Comparison of ENCODE assay signal across 8 cellular contexts in genomic region chr7:76397409-76398183, GRCh38. TPM values are rescaled to one million over a fixed set of nuclear protein-coding genes. Genes with fewer than 3 reads are reported as not detected.
A peak's percentile ranks its signal among the peaks of the same experiment; 100 is the strongest.
DNase-seq lines count a peak whose midpoint lies in the region; ATAC-seq and TF ChIP-seq lines count a peak whose summit lies in the region.

No MANE protein-coding gene starts in this region.

- H3K4me1 Mint-ChIP-seq in T-helper 1 cell treated with Interleukin-12 subunit alpha and Interleukin-12 subunit beta and Interleukin-4 antibody, amounts not matched to agents 30 μg/mL and 1 μg/mL, for 36 hours (ENCODE audit: low read depth): peaks cover 14% of the 10 kb centered on the region

- H3K27ac ChIP-seq in spleen: peak overlapping the region in 4 of 8 donors; percentile 38 to 77 (median 61)

- H3K9me3 Mint-ChIP-seq in T-helper 1 cell treated with Interleukin-12 subunit alpha and Interleukin-12 subunit beta and Interleukin-4 antibody, amounts not matched to agents 30 μg/mL and 1 μg/mL, for 36 hours: no peaks in the 10 kb centered on the region

- WGBS in spleen, 5 donors: 15 to 26% (median 16%) methylated on average over 29 to 45 of the region's 45 CpGs

- TF ChIP-seq CTCF in spleen (IDR thresholded peaks at IDR 0.05 in 8 of 11, conservative IDR thresholded peaks at IDR 0.05 in 3 of 11): peak in 1 of 11 experiments; percentile 7

- no peak for ATAC-seq in GM21528 (IDR thresholded peaks at IDR 0.05; ENCODE audit: low FRiP score, unreplicated experiment)
- no peak for ATAC-seq in GM19455 (IDR thresholded peaks at IDR 0.05; ENCODE audit: unreplicated experiment)

- H3K27me3 ChIP-seq in spleen (replicated peaks in 1 of 7): no peaks in the 10 kb centered on the region

- H3K4me1 ChIP-seq in spleen: peaks cover 13 to 42% (median 31%) of the 10 kb centered on the region in 6 donors

- H3K4me3 ChIP-seq in spleen: peak overlapping the region; percentile 46 to 81 (median 52)

- intact Hi-C loops in spleen (cut with DNase I; ENCODE audit: low total_unique reads): no loop called here

- H3K4me3 Mint-ChIP-seq in T-helper 1 cell treated with Interleukin-12 subunit alpha and Interleukin-12 subunit beta and Interleukin-4 antibody, amounts not matched to agents 30 μg/mL and 1 μg/mL, for 36 hours: peak overlapping the region; percentile 82

- TF ChIP-seq RAD21 in Ishikawa (IDR thresholded peaks at IDR 0.05; ENCODE audit: low read depth): no peak

- TF ChIP-seq EP300 in Ishikawa (IDR thresholded peaks at IDR 0.05; ENCODE audit: borderline replicate concordance): no peak

- peak overlapping the region; percentile 60 for H3K27ac Mint-ChIP-seq in T-helper 1 cell treated with Interleukin-12 subunit alpha and Interleukin-12 subunit beta and Interleukin-4 antibody, amounts not matched to agents 30 μg/mL and 1 μg/mL, for 36 hours

- no peaks in the 10 kb centered on the region for H3K36me3 ChIP-seq in spleen

- no peaks in the 10 kb centered on the region for H3K27me3 Mint-ChIP-seq in T-helper 1 cell treated with Interleukin-12 subunit alpha and Interleukin-12 subunit beta and Interleukin-4 antibody, amounts not matched to agents 30 μg/mL and 1 μg/mL, for 36 hours (ENCODE audit: low read depth)

- DNase-seq in EH (ENCODE audit: low read depth) (peak; percentile 63), amygdala (lab: John Stamatoyannopoulos, UW) (peak in 47 of 56 donors; percentile 14 to 80 (median 50)), hippocampal formation (lab: John Stamatoyannopoulos, UW) (peak; percentile 46 to 58), spleen (peak; percentile 95)

- no peaks in the 10 kb centered on the region for H3K9me3 ChIP-seq in spleen

- no peaks in the 10 kb centered on the region for H3K36me3 Mint-ChIP-seq in T-helper 1 cell treated with Interleukin-12 subunit alpha and Interleukin-12 subunit beta and Interleukin-4 antibody, amounts not matched to agents 30 μg/mL and 1 μg/mL, for 36 hours (ENCODE audit: low read depth)

- no peak for TF ChIP-seq POLR2A in spleen (IDR thresholded peaks at IDR 0.05)

TF ChIP-seq in Ishikawa, 13 proteins besides CTCF, POLR2A, EP300 and RAD21:
- TF ChIP-seq ZBTB7A (IDR thresholded peaks at IDR 0.05; ENCODE audit: low read depth) (peak; percentile 73), FOXM1 (IDR thresholded peaks at IDR 0.05; ENCODE audit: borderline replicate concordance, low read depth) (no peak), TCF12 (IDR thresholded peaks at IDR 0.05; ENCODE audit: low read depth) (no peak), MAX (IDR thresholded peaks at IDR 0.05) (peak; percentile 97), NFIC (IDR thresholded peaks at IDR 0.05) (peak; percentile 91)

RNA-seq across cellular contexts. Expression of gene SSC4D, which starts 11.9 kb away (rescaled TPM):
- total RNA-seq in spleen: 1 to 10 TPM in 2 of 7 donors, under 1 TPM in 5; 0.11 to 1.5 (median 0.43) TPM
- 1 to 10 TPM in 2 of 3 donors, under 1 TPM in 1; 0.68 to 1.2 (median 1.1) TPM for polyA plus RNA-seq in spleen

RNA-seq across cellular contexts. Expression of gene ZP3, which starts 27.2 kb away (rescaled TPM):
- total RNA-seq in spleen: 1 to 10 TPM; 1.3 to 7.5 (median 2.5) TPM
- 1 to 10 TPM; 3.3 to 5.0 (median 4.3) TPM for polyA plus RNA-seq in spleen

RNA-seq across cellular contexts. Expression of gene YWHAG, which starts 38.8 kb away (rescaled TPM):
- total RNA-seq in spleen: 100 to 1,000 TPM in 1 of 7 donors, 10 to 100 TPM in 6; 60.6 to 108 (median 80.5) TPM
- polyA plus RNA-seq in spleen: 10 to 100 TPM; 19.7 to 35.6 (median 26.2) TPM
